ENCODE assay signal across 1 cellular context in genomic region chr20:10949930-10950783, GRCh38.
TF ChIP-seq lines count a peak whose summit lies in the region.

No MANE protein-coding gene starts in this region.

TF ChIP-seq in HepG2, 621 proteins besides CTCF, POLR2A, EP300 and RAD21 (continued from another document and continues in another):
- no peak for TF ChIP-seq LRRFIP1 (CRISPR knock-in tag; conservative IDR thresholded peaks at IDR 0.05)
- 0 out of 2 replicates have a peak, but pooled peaks have one; percentile 34 for TF ChIP-seq MAFF (IDR thresholded peaks at IDR 0.05; ENCODE audit: low read depth, low read length)
- TF ChIP-seq DMAP1 (CRISPR knock-in tag; IDR thresholded peaks at IDR 0.05): no peak
- TF ChIP-seq ERF (CRISPR knock-in tag; IDR thresholded peaks at IDR 0.05): no peak
- TF ChIP-seq SMARCC2 (IDR thresholded peaks at IDR 0.05): peak; percentile 13; the same call in 1 of the 2 replicates
- TF ChIP-seq ZNF17 (CRISPR knock-in tag; IDR thresholded peaks at IDR 0.05): no peak
- no peak for TF ChIP-seq POLR2AphosphoS2 (IDR thresholded peaks at IDR 0.05; ENCODE audit: low read depth, low read length)
- TF ChIP-seq CREBL2 (CRISPR knock-in tag; IDR thresholded peaks at IDR 0.05; ENCODE audit: borderline replicate concordance): no peak
- TF ChIP-seq ZBTB37 (CRISPR knock-in tag; IDR thresholded peaks at IDR 0.05): no peak
- TF ChIP-seq ZNF580 (CRISPR knock-in tag; IDR thresholded peaks at IDR 0.05; ENCODE audit: borderline replicate concordance, low read depth): no peak
- no peak for TF ChIP-seq CENPBD1 (CRISPR knock-in tag; IDR thresholded peaks at IDR 0.05; ENCODE audit: borderline replicate concordance, low read depth)
- TF ChIP-seq ZNF672 (CRISPR knock-in tag; IDR thresholded peaks at IDR 0.05): no peak
- no peak for TF ChIP-seq ZNF615 (CRISPR knock-in tag; IDR thresholded peaks at IDR 0.05; ENCODE audit: borderline replicate concordance)
- TF ChIP-seq TERF1 (CRISPR knock-in tag; IDR thresholded peaks at IDR 0.05): no peak
- no peak for TF ChIP-seq PCBP1 (IDR thresholded peaks at IDR 0.05; ENCODE audit: borderline replicate concordance, low read depth, low read length)
- TF ChIP-seq THAP8 (CRISPR knock-in tag; IDR thresholded peaks at IDR 0.05; ENCODE audit: borderline replicate concordance): no peak
- TF ChIP-seq KDM1A (CRISPR knock-in tag; IDR thresholded peaks at IDR 0.05): peak; percentile 57; the same call in 1 of the 2 replicates
- no peak for TF ChIP-seq SNAI1 (CRISPR knock-in tag; IDR thresholded peaks at IDR 0.05; ENCODE audit: borderline replicate concordance)
- no peak for TF ChIP-seq KLF11 (CRISPR knock-in tag; IDR thresholded peaks at IDR 0.05)
- no peak for TF ChIP-seq TFDP2 (CRISPR knock-in tag; IDR thresholded peaks at IDR 0.05)
- no peak for TF ChIP-seq E2F1 (CRISPR knock-in tag; IDR thresholded peaks at IDR 0.05)
- no peak for TF ChIP-seq RFXAP (CRISPR knock-in tag; IDR thresholded peaks at IDR 0.05; ENCODE audit: borderline replicate concordance)
- TF ChIP-seq ZNF407 (CRISPR knock-in tag; IDR thresholded peaks at IDR 0.05; ENCODE audit: not compliant biosample characterization): no peak
- TF ChIP-seq NFYC (CRISPR knock-in tag; IDR thresholded peaks at IDR 0.05): no peak
- TF ChIP-seq TCF7 (IDR thresholded peaks at IDR 0.05; ENCODE audit: low read depth): peak; percentile 72
- peak; percentile 85 for TF ChIP-seq ISL2 (CRISPR knock-in tag; IDR thresholded peaks at IDR 0.05)
- TF ChIP-seq ZNF616 (CRISPR knock-in tag; IDR thresholded peaks at IDR 0.05; ENCODE audit: low read depth): no peak
- TF ChIP-seq TIGD3 (CRISPR knock-in tag; IDR thresholded peaks at IDR 0.05; ENCODE audit: borderline replicate concordance): no peak
- no peak for TF ChIP-seq ZNF274 (CRISPR knock-in tag; IDR thresholded peaks at IDR 0.05)
- no peak for TF ChIP-seq MTF1 (CRISPR knock-in tag; IDR thresholded peaks at IDR 0.05)
- TF ChIP-seq UBTF (CRISPR knock-in tag; IDR thresholded peaks at IDR 0.05): no peak
- TF ChIP-seq CREB3 (CRISPR knock-in tag; IDR thresholded peaks at IDR 0.05): no peak
